In genomic region chr10:70163448-70163847, GRCh38 we compare ENCODE assay signal across 17 cellular contexts. TPM values are rescaled to one million over a fixed set of nuclear protein-coding genes. Genes with fewer than 3 reads are reported as not detected.
DNase-seq lines count a peak whose midpoint lies in the region; ATAC-seq lines count a peak whose summit lies in the region.
"Had no signal": no experiment of that assay in that cellular context is flagged by ENCODE, and none has a peak within 500 bp of the region (broad histone marks: within the 10 kb centered on the region; RNA-seq: fewer than 3 reads in every experiment).

No MANE protein-coding gene starts in this region.

- no peaks in the 10 kb centered on the region for H3K27me3 Mint-ChIP-seq in activated T-cell treated with anti-CD3 and anti-CD28 coated beads, Interleukin-2, amount 50 U/mL, for 24 hours
- no peaks in the 10 kb centered on the region for H3K27me3 Mint-ChIP-seq in T-cell
- H3K27me3 Mint-ChIP-seq in central memory CD8-positive, alpha-beta T cell = no peaks in the 10 kb centered on the region
- H3K27me3 Mint-ChIP-seq in stimulated activated naive CD8-positive, alpha-beta T cell treated with anti-CD3 and anti-CD28 coated beads, Interleukin-15, amount 100 ng/mL, for 72 hours = no peaks in the 10 kb centered on the region
- H3K27me3 Mint-ChIP-seq: naive B cell had no signal

- no peak for DNase-seq in activated T-cell treated with anti-CD3 and anti-CD28 coated beads, Interleukin-2, amount 50 U/mL, for 24 hours
- DNase-seq in activated T-cell treated with anti-CD3 and anti-CD28 coated beads for 4 hours (no peak), T-cell (no peak)
- no peak for DNase-seq in central memory CD8-positive, alpha-beta T cell (ENCODE audit: low spot score in 2 of 2)
- DNase-seq in stimulated activated naive CD8-positive, alpha-beta T cell treated with anti-CD3 and anti-CD28 coated beads, Interleukin-15, amount 100 ng/mL, for 72 hours = no peak
- DNase-seq: activated CD4-positive, CD25-positive, alpha-beta regulatory T cell treated with anti-CD3 and anti-CD28 coated beads, Interleukin-2, amount 50 U/mL, for 72 hours; dorsolateral prefrontal cortex; esophagus squamous epithelium; naive B cell; NCI-H187 treated with DMSO at 0.1 percent for 48 hours; NCI-H446 treated with DMSO at 0.1 percent for 48 hours; stomach had no signal

- peaks cover 88% of the 10 kb centered on the region for H3K36me3 Mint-ChIP-seq in activated T-cell treated with anti-CD3 and anti-CD28 coated beads, Interleukin-2, amount 50 U/mL, for 24 hours (ENCODE audit: low read depth)
- peaks cover 39% of the 10 kb centered on the region for H3K36me3 Mint-ChIP-seq in T-cell
- peaks cover 41% of the 10 kb centered on the region for H3K36me3 Mint-ChIP-seq in central memory CD8-positive, alpha-beta T cell (ENCODE audit: insufficient read depth)
- H3K36me3 Mint-ChIP-seq: naive B cell had no signal

- H3K9me3 Mint-ChIP-seq in activated T-cell treated with anti-CD3 and anti-CD28 coated beads, Interleukin-2, amount 50 U/mL, for 24 hours = no peaks in the 10 kb centered on the region
- H3K9me3 Mint-ChIP-seq in T-cell = no peaks in the 10 kb centered on the region
- no peaks in the 10 kb centered on the region for H3K9me3 Mint-ChIP-seq in central memory CD8-positive, alpha-beta T cell
- H3K9me3 Mint-ChIP-seq in stimulated activated naive CD8-positive, alpha-beta T cell treated with anti-CD3 and anti-CD28 coated beads, Interleukin-15, amount 100 ng/mL, for 72 hours = no peaks in the 10 kb centered on the region
- H3K9me3 Mint-ChIP-seq: naive B cell had no signal

- peaks cover 77% of the 10 kb centered on the region for H3K4me1 Mint-ChIP-seq in activated T-cell treated with anti-CD3 and anti-CD28 coated beads, Interleukin-2, amount 50 U/mL, for 24 hours (ENCODE audit: low read depth)
- H3K4me1 Mint-ChIP-seq in T-cell = peaks cover 76 to 83% (median 82%) of the 10 kb centered on the region in 3 donors
- peaks cover 76% of the 10 kb centered on the region for H3K4me1 Mint-ChIP-seq in central memory CD8-positive, alpha-beta T cell
- peaks cover 88% of the 10 kb centered on the region for H3K4me1 Mint-ChIP-seq in stimulated activated naive CD8-positive, alpha-beta T cell treated with anti-CD3 and anti-CD28 coated beads, Interleukin-15, amount 100 ng/mL, for 72 hours

- H3K27ac Mint-ChIP-seq in activated T-cell treated with anti-CD3 and anti-CD28 coated beads, Interleukin-2, amount 50 U/mL, for 24 hours = peak overlapping the region; percentile 95
- H3K27ac Mint-ChIP-seq in T-cell = peak overlapping the region; percentile 21 to 86
- peak overlapping the region; percentile 91 for H3K27ac Mint-ChIP-seq in central memory CD8-positive, alpha-beta T cell (ENCODE audit: low read depth)
- peak overlapping the region; percentile 60 to 92 for H3K27ac Mint-ChIP-seq in stimulated activated naive CD8-positive, alpha-beta T cell treated with anti-CD3 and anti-CD28 coated beads, Interleukin-15, amount 100 ng/mL, for 72 hours

- H3K4me3 Mint-ChIP-seq in activated T-cell treated with anti-CD3 and anti-CD28 coated beads, Interleukin-2, amount 50 U/mL, for 24 hours = peak overlapping the region; percentile 39
- H3K4me3 Mint-ChIP-seq in T-cell = peak overlapping the region; percentile 26 to 66 (median 26)
- peak overlapping the region; percentile 66 for H3K4me3 Mint-ChIP-seq in central memory CD8-positive, alpha-beta T cell
- H3K4me3 Mint-ChIP-seq in stimulated activated naive CD8-positive, alpha-beta T cell treated with anti-CD3 and anti-CD28 coated beads, Interleukin-15, amount 100 ng/mL, for 72 hours = peak overlapping the region; percentile 78 to 97

- ATAC-seq in T-cell (replicated peaks in 1 of 4) (no peak), GM19328 (IDR thresholded peaks at IDR 0.05; ENCODE audit: unreplicated experiment) (no peak), HG03175 (IDR thresholded peaks at IDR 0.05; ENCODE audit: unreplicated experiment) (no peak), HG03469 (IDR thresholded peaks at IDR 0.05; ENCODE audit: unreplicated experiment) (no peak)
- ATAC-seq in central memory CD8-positive, alpha-beta T cell (replicated peaks; ENCODE audit: extremely low read depth, poor library complexity, severe bottlenecking) = no peak
- no peak for ATAC-seq in stimulated activated naive CD8-positive, alpha-beta T cell treated with anti-CD3 and anti-CD28 coated beads, Interleukin-15, amount 100 ng/mL, for 72 hours
- ATAC-seq: HCT116, Right ventricle myocardium inferior had no signal

- CTCF ChIA-PET in T-cell (lab: Charles Lee) = interaction anchor here in 1 of 2 donors (0.9 to 1.4 kb wide), 2 partner anchors 17 to 57 kb away, joined by 4 to 18 read pairs; partner anchors contain the start of gene TYSND1

- POLR2A ChIA-PET in T-cell (lab: Charles Lee) = interaction anchor here in 1 of 2 donors (0.6 to 1.3 kb wide), 5 partner anchors 8 to 333 kb away, joined by 3 to 4 read pairs (median 3); partner anchors contain the start of gene TYSND1

RNA-seq across cellular contexts. Expression of gene SAR1A, which starts 6.9 kb away (rescaled TPM):
- 100 to 1,000 TPM in 2 of 5 donors, 10 to 100 TPM in 3; 64.0 to 132 (median 82.3) TPM for total RNA-seq in T-cell

RNA-seq across cellular contexts. Expression of gene TYSND1, which starts 16.9 kb away (rescaled TPM):
- 10 to 100 TPM; 18.3 to 41.0 (median 38.7) TPM for total RNA-seq in T-cell

RNA-seq across cellular contexts. Expression of gene AIFM2, which starts 30.8 kb away (rescaled TPM):
- total RNA-seq in T-cell = 1 to 10 TPM; 3.2 to 5.8 (median 5.1) TPM

Comparison
In these comparisons a context has a peak if more than half of its experiments do, and no peak if none do; other contexts are left out.
1. H3K4me3 Mint-ChIP-seq: peak in every context shown above with its lines; median percentile 88 in stimulated activated naive CD8-positive, alpha-beta T cell treated with anti-CD3 and anti-CD28 coated beads, Interleukin-15, amount 100 ng/mL, for 72 hours; 66 in central memory CD8-positive, alpha-beta T cell; 39 in activated T-cell treated with anti-CD3 and anti-CD28 coated beads, Interleukin-2, amount 50 U/mL, for 24 hours; 26 in T-cell.